1 cellular context compared by ENCODE assay signal in the genomic region with DNA sequence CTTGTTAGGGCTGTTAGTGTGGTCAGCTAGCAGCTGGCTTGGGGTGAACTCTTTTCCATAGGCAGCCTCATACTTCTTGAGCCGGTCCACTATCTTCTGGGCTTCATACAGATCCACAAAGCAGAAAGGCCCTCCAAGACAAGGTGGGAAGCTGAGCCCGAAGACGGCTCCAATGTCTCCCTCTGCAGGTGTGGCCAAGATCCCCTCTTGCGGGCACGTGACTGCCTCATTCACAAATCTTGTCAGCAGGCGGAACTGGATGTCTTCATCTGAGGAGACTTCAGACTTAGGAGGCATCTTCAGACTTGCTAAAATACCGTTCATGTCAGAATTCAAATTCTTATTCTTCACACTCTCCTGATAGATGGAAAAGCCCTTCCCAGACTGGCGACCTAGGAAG.
TF ChIP-seq lines count a peak whose summit lies in the region.

No MANE protein-coding gene starts in this region.

TF ChIP-seq in K562, 482 proteins besides CTCF, POLR2A, EP300 and RAD21 (continued from another document):
- TF ChIP-seq KAT7 (CRISPR knock-in tag; IDR thresholded peaks at IDR 0.05; ENCODE audit: borderline replicate concordance), result no peak
